ENCODE assay signal across 23 cellular contexts in the genomic region with DNA sequence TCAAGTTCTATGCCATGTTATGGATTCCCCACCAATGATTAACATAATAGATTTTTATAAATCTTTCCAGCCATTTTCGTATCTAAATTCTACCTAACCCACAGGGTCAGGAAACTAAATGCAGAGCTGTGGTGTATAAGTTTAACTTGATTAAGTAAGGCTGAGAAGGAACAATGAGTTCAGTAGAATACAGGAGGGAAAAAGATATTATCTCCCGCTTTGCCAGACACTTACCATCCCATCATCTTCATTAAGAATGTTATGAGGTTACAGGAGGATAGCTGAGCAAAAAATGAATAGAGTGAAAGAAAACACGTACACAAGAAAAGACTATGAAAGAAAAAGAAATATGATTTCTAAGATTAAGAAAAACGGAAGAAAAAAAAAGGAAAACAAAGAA. TPM values are rescaled to one million over a fixed set of nuclear protein-coding genes. Genes with fewer than 3 reads are reported as not detected.
DNase-seq lines count a peak whose midpoint lies in the region; ATAC-seq and TF ChIP-seq lines count a peak whose summit lies in the region.
"Had no signal": no experiment of that assay in that cellular context is flagged by ENCODE, and none has a peak within 500 bp of the region (broad histone marks: within the 10 kb centered on the region; RNA-seq: fewer than 3 reads in every experiment).

No MANE protein-coding gene starts in this region.

- intact Hi-C loops in activated naive CD4-positive, alpha-beta T cell treated with anti-CD3 and anti-CD28 coated beads for 36 hours (cut with micrococcal nuclease), result no loop called here
- intact Hi-C loops in left cardiac atrium (cut with DNase I), result no loop called here

- peaks cover 8% of the 10 kb centered on the region for H3K36me3 Mint-ChIP-seq in activated naive CD4-positive, alpha-beta T cell treated with anti-CD3 and anti-CD28 coated beads, Interleukin-2, amount 50 U/mL, for 24 hours
- peaks cover 30% of the 10 kb centered on the region for H3K36me3 Mint-ChIP-seq in activated naive CD4-positive, alpha-beta T cell treated with anti-CD3 and anti-CD28 coated beads for 36 hours (ENCODE audit: low read depth)
- peaks cover 11% of the 10 kb centered on the region for H3K36me3 Mint-ChIP-seq in CD4-positive, CD25-positive, alpha-beta regulatory T cell
- H3K36me3 Mint-ChIP-seq in naive B cell, result peaks cover 0 to 11% of the 10 kb centered on the region in 2 donors

- H3K27ac ChIP-seq in CD4-positive, CD25-positive, alpha-beta regulatory T cell (ENCODE audit: insufficient read depth, low read length, poor library complexity, severe bottlenecking), result no peak overlapping the region
- H3K27ac ChIP-seq in neutrophil, result peak overlapping the region; percentile 17
- H3K27ac ChIP-seq: A549; BLaER1 treated with 17β-estradiol and CSF1 and Interleukin-3, amounts not matched to agents 10 nM and 100 nM had no signal

- H3K36me3 ChIP-seq in CD4-positive, CD25-positive, alpha-beta regulatory T cell (ENCODE audit: control insufficient read depth, insufficient read depth, low read length), result peaks cover 29% of the 10 kb centered on the region
- H3K36me3 ChIP-seq in neutrophil, result peaks cover 57% of the 10 kb centered on the region

- H3K27me3 ChIP-seq in CD4-positive, CD25-positive, alpha-beta regulatory T cell (ENCODE audit: control insufficient read depth, insufficient read depth, low read length), result no peaks in the 10 kb centered on the region
- H3K27me3 ChIP-seq in neutrophil, result no peaks in the 10 kb centered on the region
- H3K27me3 ChIP-seq: BE2C; BLaER1 treated with 17β-estradiol and CSF1 and Interleukin-3, amounts not matched to agents 10 nM and 100 nM had no signal

- H3K4me3 Mint-ChIP-seq in activated naive CD4-positive, alpha-beta T cell treated with anti-CD3 and anti-CD28 coated beads, Interleukin-2, amount 50 U/mL, for 24 hours, result no peak overlapping the region
- H3K4me3 Mint-ChIP-seq in activated naive CD4-positive, alpha-beta T cell treated with anti-CD3 and anti-CD28 coated beads for 36 hours, result no peak overlapping the region
- H3K4me3 Mint-ChIP-seq in CD4-positive, CD25-positive, alpha-beta regulatory T cell, result no peak overlapping the region
- no peak overlapping the region for H3K4me3 Mint-ChIP-seq in naive B cell
- H3K4me3 Mint-ChIP-seq: CD14-positive monocyte; CD4-positive, alpha-beta memory T cell; GM23338; H9 had no signal

- peak overlapping the region; percentile 49 for H3K27ac Mint-ChIP-seq in activated naive CD4-positive, alpha-beta T cell treated with anti-CD3 and anti-CD28 coated beads, Interleukin-2, amount 50 U/mL, for 24 hours
- no peak overlapping the region for H3K27ac Mint-ChIP-seq in activated naive CD4-positive, alpha-beta T cell treated with anti-CD3 and anti-CD28 coated beads for 36 hours
- peak overlapping the region in 2 of 3 donors; percentile 43 to 66 for H3K27ac Mint-ChIP-seq in CD4-positive, CD25-positive, alpha-beta regulatory T cell
- H3K27ac Mint-ChIP-seq in naive B cell, result peak overlapping the region in 4 of 6 donors; percentile 30 to 50 (median 32)
- H3K27ac Mint-ChIP-seq: GM23338, H9 had no signal

- DNase-seq in activated naive CD4-positive, alpha-beta T cell treated with anti-CD3 and anti-CD28 coated beads for 36 hours, result no peak
- DNase-seq in CD4-positive, CD25-positive, alpha-beta regulatory T cell, result no peak
- DNase-seq in naive B cell (no peak), left cardiac atrium (no peak)
- no peak for DNase-seq in stimulated activated CD4-positive, alpha-beta T cell treated with anti-CD3 and anti-CD28 coated beads, Interleukin-12 subunit alpha, Interleukin-12 subunit beta, amount 100 ng/mL, for 4 hours
- DNase-seq: 8988T; ACHN; AML-193; BE2C; Calu3; CD4-positive, alpha-beta memory T cell; COR-L47; DMS53; DMS79 treated with DMSO at 0.1 percent for 48 hours; GF-D8; H9 had no signal

- no peaks in the 10 kb centered on the region for H3K27me3 Mint-ChIP-seq in activated naive CD4-positive, alpha-beta T cell treated with anti-CD3 and anti-CD28 coated beads, Interleukin-2, amount 50 U/mL, for 24 hours
- H3K27me3 Mint-ChIP-seq in activated naive CD4-positive, alpha-beta T cell treated with anti-CD3 and anti-CD28 coated beads for 36 hours (ENCODE audit: low read depth), result no peaks in the 10 kb centered on the region
- H3K27me3 Mint-ChIP-seq in CD4-positive, CD25-positive, alpha-beta regulatory T cell, result no peaks in the 10 kb centered on the region
- H3K27me3 Mint-ChIP-seq in naive B cell, result no peaks in the 10 kb centered on the region
- H3K27me3 Mint-ChIP-seq: CD4-positive, alpha-beta memory T cell had no signal

- no peaks in the 10 kb centered on the region for H3K4me1 ChIP-seq in CD4-positive, CD25-positive, alpha-beta regulatory T cell (ENCODE audit: control insufficient read depth, insufficient read depth, low read length, poor library complexity, severe bottlenecking)
- no peaks in the 10 kb centered on the region for H3K4me1 ChIP-seq in neutrophil (ENCODE audit: control insufficient read depth in 1 of 2, insufficient read depth in 1 of 2, low read depth in 1 of 2, low read length in 1 of 2)
- H3K4me1 ChIP-seq: BLaER1 treated with 17β-estradiol and CSF1 and Interleukin-3, amounts not matched to agents 10 nM and 100 nM had no signal

- no peak overlapping the region for H3K4me3 ChIP-seq in CD4-positive, CD25-positive, alpha-beta regulatory T cell (ENCODE audit: low read depth, low read length)
- no peak overlapping the region for H3K4me3 ChIP-seq in neutrophil (ENCODE audit: low read depth in 1 of 2, low read length in 1 of 2)
- H3K4me3 ChIP-seq: A549; BLaER1 treated with 17β-estradiol and CSF1 and Interleukin-3, amounts not matched to agents 10 nM and 100 nM; GM23338 had no signal

- no peaks in the 10 kb centered on the region for H3K9me3 Mint-ChIP-seq in activated naive CD4-positive, alpha-beta T cell treated with anti-CD3 and anti-CD28 coated beads, Interleukin-2, amount 50 U/mL, for 24 hours
- no peaks in the 10 kb centered on the region for H3K9me3 Mint-ChIP-seq in activated naive CD4-positive, alpha-beta T cell treated with anti-CD3 and anti-CD28 coated beads for 36 hours
- no peaks in the 10 kb centered on the region for H3K9me3 Mint-ChIP-seq in CD4-positive, CD25-positive, alpha-beta regulatory T cell
- no peaks in the 10 kb centered on the region for H3K9me3 Mint-ChIP-seq in naive B cell
- H3K9me3 Mint-ChIP-seq: CD14-positive monocyte; CD4-positive, alpha-beta memory T cell; GM23338; H9 had no signal

- no peak for TF ChIP-seq CTCF in neutrophil (IDR thresholded peaks at IDR 0.05)

- H3K4me1 Mint-ChIP-seq in activated naive CD4-positive, alpha-beta T cell treated with anti-CD3 and anti-CD28 coated beads, Interleukin-2, amount 50 U/mL, for 24 hours, result peaks cover 16% of the 10 kb centered on the region
- H3K4me1 Mint-ChIP-seq in activated naive CD4-positive, alpha-beta T cell treated with anti-CD3 and anti-CD28 coated beads for 36 hours (ENCODE audit: low read depth), result peaks cover 5% of the 10 kb centered on the region
- H3K4me1 Mint-ChIP-seq in CD4-positive, CD25-positive, alpha-beta regulatory T cell, result peaks cover 0 to 21% (median 13%) of the 10 kb centered on the region in 4 donors
- H3K4me1 Mint-ChIP-seq in naive B cell, result no peaks in the 10 kb centered on the region
- H3K4me1 Mint-ChIP-seq: GM23338, H9 had no signal

- no peak for ATAC-seq in CD4-positive, CD25-positive, alpha-beta regulatory T cell (ENCODE audit: low read depth in 2 of 2)
- no peak for ATAC-seq in naive B cell (ENCODE audit: low read depth in 2 of 2)
- no peak for ATAC-seq in left cardiac atrium
- ATAC-seq: A549, GM23338, HCT116 had no signal

- CTCF ChIA-PET in activated naive CD4-positive, alpha-beta T cell treated with anti-CD3 and anti-CD28 coated beads for 36 hours (lab: Charles Lee), result no interaction called here

- H3K9me3 ChIP-seq in CD4-positive, CD25-positive, alpha-beta regulatory T cell (ENCODE audit: control insufficient read depth in 2 of 2, low read length in 2 of 2), result no peaks in the 10 kb centered on the region
- H3K9me3 ChIP-seq in neutrophil, result no peaks in the 10 kb centered on the region
- H3K9me3 ChIP-seq: A549; BE2C; BLaER1 treated with 17β-estradiol and CSF1 and Interleukin-3, amounts not matched to agents 10 nM and 100 nM had no signal

RNA-seq across cellular contexts. Expression of gene N4BP2L2, which starts 27.1 kb away (rescaled TPM):
- 10 to 100 TPM; 81.1 to 82.3 TPM for total RNA-seq in activated naive CD4-positive, alpha-beta T cell treated with anti-CD3 and anti-CD28 coated beads for 36 hours
- 242 TPM for total RNA-seq in CD4-positive, CD25-positive, alpha-beta regulatory T cell
- polyA plus RNA-seq in CD4-positive, CD25-positive, alpha-beta regulatory T cell, result 100 to 1,000 TPM; 161 to 214 (median 193) TPM
- 100 to 1,000 TPM; 164 to 230 (median 195) TPM for polyA plus RNA-seq in naive B cell (ENCODE audit: low read depth in 6 of 6)
- total RNA-seq in left cardiac atrium, result 100 to 1,000 TPM; 106 to 126 TPM
